Comparison of ENCODE assay signal across 1 cellular context in genomic region chr22:37563153-37564081, GRCh38.
TF ChIP-seq lines count a peak whose summit lies in the region.

No MANE protein-coding gene starts in this region.

TF ChIP-seq in HepG2, 621 proteins besides CTCF, POLR2A, EP300 and RAD21 (continued from another document and continues in another):
- TF ChIP-seq, protein P1, sequence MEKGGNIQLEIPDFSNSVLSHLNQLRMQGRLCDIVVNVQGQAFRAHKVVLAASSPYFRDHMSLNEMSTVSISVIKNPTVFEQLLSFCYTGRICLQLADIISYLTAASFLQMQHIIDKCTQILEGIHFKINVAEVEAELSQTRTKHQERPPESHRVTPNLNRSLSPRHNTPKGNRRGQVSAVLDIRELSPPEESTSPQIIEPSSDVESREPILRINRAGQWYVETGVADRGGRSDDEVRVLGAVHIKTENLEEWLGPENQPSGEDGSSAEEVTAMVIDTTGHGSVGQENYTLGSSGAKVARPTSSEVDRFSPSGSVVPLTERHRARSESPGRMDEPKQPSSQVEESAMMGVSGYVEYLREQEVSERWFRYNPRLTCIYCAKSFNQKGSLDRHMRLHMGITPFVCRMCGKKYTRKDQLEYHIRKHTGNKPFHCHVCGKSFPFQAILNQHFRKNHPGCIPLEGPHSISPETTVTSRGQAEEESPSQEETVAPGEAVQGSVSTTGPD (CRISPR knock-in tag; IDR thresholded peaks at IDR 0.05) = no peak
- TF ChIP-seq HOXA5 (CRISPR knock-in tag; IDR thresholded peaks at IDR 0.05) (no peak), SRY (CRISPR knock-in tag; IDR thresholded peaks at IDR 0.05) (no peak), ATF2 (CRISPR knock-in tag; IDR thresholded peaks at IDR 0.05) (peak; percentile 89; the same call in 1 of the 2 replicates), ATF4 (CRISPR knock-in tag; IDR thresholded peaks at IDR 0.05) (peak in 1 of 2 experiments; percentile 83; a peak in 2 of 4 replicates), PRDM4 (CRISPR knock-in tag; IDR thresholded peaks at IDR 0.05; ENCODE audit: borderline replicate concordance) (no peak), ZNF75D (CRISPR knock-in tag; IDR thresholded peaks at IDR 0.05; ENCODE audit: borderline replicate concordance) (no peak), KLF9 (CRISPR knock-in tag; IDR thresholded peaks at IDR 0.05; ENCODE audit: low read depth) (no peak), ZFX (CRISPR knock-in tag; IDR thresholded peaks at IDR 0.05; ENCODE audit: low read depth) (peak; percentile 62), IKZF1 (IDR thresholded peaks at IDR 0.05) (no peak), ZNF468 (CRISPR knock-in tag; IDR thresholded peaks at IDR 0.05) (no peak), RBFOX2 (IDR thresholded peaks at IDR 0.05; ENCODE audit: low read depth, low read length) (peak; percentile 8; the same call in 1 of the 2 replicates), PHF21A (CRISPR knock-in tag; IDR thresholded peaks at IDR 0.05) (0 out of 2 replicates have a peak, but pooled peaks have one; percentile 19), MLX (CRISPR knock-in tag; IDR thresholded peaks at IDR 0.05) (no peak), USF2 (IDR thresholded peaks at IDR 0.05; ENCODE audit: low read depth, low read length) (no peak), USF2 (CRISPR knock-in tag; IDR thresholded peaks at IDR 0.05; ENCODE audit: borderline replicate concordance) (no peak), CSRNP1 (CRISPR knock-in tag; IDR thresholded peaks at IDR 0.05) (no peak), SYNCRIP (IDR thresholded peaks at IDR 0.05; ENCODE audit: insufficient read depth, low read depth, low read length) (no peak), ZBTB40 (IDR thresholded peaks at IDR 0.05) (no peak), ZBTB40 (CRISPR knock-in tag; IDR thresholded peaks at IDR 0.05) (no peak), KLF15 (CRISPR knock-in tag; IDR thresholded peaks at IDR 0.05; ENCODE audit: borderline replicate concordance) (no peak)
- TF ChIP-seq, protein P2, sequence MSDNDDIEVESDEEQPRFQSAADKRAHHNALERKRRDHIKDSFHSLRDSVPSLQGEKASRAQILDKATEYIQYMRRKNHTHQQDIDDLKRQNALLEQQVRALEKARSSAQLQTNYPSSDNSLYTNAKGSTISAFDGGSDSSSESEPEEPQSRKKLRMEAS (IDR thresholded peaks at IDR 0.05) = peak; percentile 79
- TF ChIP-seq, protein P3, sequence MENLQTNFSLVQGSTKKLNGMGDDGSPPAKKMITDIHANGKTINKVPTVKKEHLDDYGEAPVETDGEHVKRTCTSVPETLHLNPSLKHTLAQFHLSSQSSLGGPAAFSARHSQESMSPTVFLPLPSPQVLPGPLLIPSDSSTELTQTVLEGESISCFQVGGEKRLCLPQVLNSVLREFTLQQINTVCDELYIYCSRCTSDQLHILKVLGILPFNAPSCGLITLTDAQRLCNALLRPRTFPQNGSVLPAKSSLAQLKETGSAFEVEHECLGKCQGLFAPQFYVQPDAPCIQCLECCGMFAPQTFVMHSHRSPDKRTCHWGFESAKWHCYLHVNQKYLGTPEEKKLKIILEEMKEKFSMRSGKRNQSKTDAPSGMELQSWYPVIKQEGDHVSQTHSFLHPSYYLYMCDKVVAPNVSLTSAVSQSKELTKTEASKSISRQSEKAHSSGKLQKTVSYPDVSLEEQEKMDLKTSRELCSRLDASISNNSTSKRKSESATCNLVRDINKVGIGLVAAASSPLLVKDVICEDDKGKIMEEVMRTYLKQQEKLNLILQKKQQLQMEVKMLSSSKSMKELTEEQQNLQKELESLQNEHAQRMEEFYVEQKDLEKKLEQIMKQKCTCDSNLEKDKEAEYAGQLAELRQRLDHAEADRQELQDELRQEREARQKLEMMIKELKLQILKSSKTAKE (CRISPR knock-in tag; IDR thresholded peaks at IDR 0.05; ENCODE audit: borderline replicate concordance) = no peak
- TF ChIP-seq, protein P4, sequence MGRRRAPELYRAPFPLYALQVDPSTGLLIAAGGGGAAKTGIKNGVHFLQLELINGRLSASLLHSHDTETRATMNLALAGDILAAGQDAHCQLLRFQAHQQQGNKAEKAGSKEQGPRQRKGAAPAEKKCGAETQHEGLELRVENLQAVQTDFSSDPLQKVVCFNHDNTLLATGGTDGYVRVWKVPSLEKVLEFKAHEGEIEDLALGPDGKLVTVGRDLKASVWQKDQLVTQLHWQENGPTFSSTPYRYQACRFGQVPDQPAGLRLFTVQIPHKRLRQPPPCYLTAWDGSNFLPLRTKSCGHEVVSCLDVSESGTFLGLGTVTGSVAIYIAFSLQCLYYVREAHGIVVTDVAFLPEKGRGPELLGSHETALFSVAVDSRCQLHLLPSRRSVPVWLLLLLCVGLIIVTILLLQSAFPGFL (CRISPR knock-in tag; IDR thresholded peaks at IDR 0.05) = no peak
